Comparison of ENCODE assay signal across 24 cellular contexts in the genomic region with DNA sequence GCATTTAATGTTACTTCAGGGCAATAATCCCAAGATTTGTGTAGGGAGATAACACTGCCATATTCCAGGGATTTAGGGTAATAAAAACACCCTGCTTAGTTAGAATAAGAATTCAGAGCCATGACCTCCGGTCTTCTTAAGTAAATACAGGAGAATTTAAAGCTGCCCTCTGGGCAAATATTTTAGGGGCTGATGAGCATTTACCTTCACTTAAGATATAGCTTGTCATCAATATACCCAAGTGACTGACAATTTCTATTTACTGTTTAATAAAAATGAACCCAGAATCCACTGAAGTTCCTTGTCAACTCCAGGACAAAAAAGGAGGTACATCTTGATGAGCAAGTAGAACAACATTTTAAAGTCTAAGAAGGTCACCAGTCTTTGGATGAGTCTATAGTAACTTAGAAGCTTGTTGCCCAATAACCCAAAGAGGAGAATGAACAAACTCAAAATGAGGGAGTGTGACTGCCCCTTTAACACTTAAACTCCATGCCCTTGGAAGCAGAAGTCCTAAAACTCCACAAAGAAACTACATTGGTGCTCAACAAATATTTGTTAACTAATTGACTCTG. TPM values are rescaled to one million over a fixed set of nuclear protein-coding genes. Genes with fewer than 3 reads are reported as not detected.
A peak's percentile ranks its signal among the peaks of the same experiment; 100 is the strongest.
DNase-seq lines count a peak whose midpoint lies in the region; ATAC-seq and TF ChIP-seq lines count a peak whose summit lies in the region.
"Had no signal": no experiment of that assay in that cellular context is flagged by ENCODE, and none has a peak within 500 bp of the region (broad histone marks: within the 10 kb centered on the region; RNA-seq: fewer than 3 reads in every experiment).

No MANE protein-coding gene starts in this region.

- H3K27ac Mint-ChIP-seq in GM23338 (no peak overlapping the region), osteocyte (ENCODE audit: unreplicated experiment) (peak overlapping the region; percentile 47)
- H3K27ac Mint-ChIP-seq in CD8-positive, alpha-beta T cell = no peak overlapping the region

- H3K4me3 Mint-ChIP-seq in GM23338 = no peak overlapping the region
- H3K4me3 Mint-ChIP-seq in osteocyte (ENCODE audit: unreplicated experiment) = no peak overlapping the region
- H3K4me3 Mint-ChIP-seq in CD8-positive, alpha-beta T cell = no peak overlapping the region

- H3K4me1 Mint-ChIP-seq in GM23338 (no peaks in the 10 kb centered on the region), osteocyte (ENCODE audit: unreplicated experiment) (peaks cover 20% of the 10 kb centered on the region)
- H3K4me1 Mint-ChIP-seq in CD8-positive, alpha-beta T cell (ENCODE audit: low read depth) = no peaks in the 10 kb centered on the region

- H3K4me1 ChIP-seq in GM23338 (ENCODE audit: insufficient read depth) = peaks cover 5% of the 10 kb centered on the region; the same call in 1 of the 2 replicates
- peaks cover 7% of the 10 kb centered on the region for H3K4me1 ChIP-seq in PC-3 (ENCODE audit: insufficient read depth, low read length)
- H3K4me1 ChIP-seq in CD8-positive, alpha-beta T cell (ENCODE audit: insufficient read depth, low read length) = no peaks in the 10 kb centered on the region

- CTCF ChIA-PET in BJ (lab: Yijun Ruan, JAX) (no interaction called here), PC-3 (lab: Charles Lee) (no interaction called here)
- CTCF ChIA-PET in CD8-positive, alpha-beta T cell (lab: Charles Lee) = no interaction called here

- H3K9me3 Mint-ChIP-seq in GM23338 = no peaks in the 10 kb centered on the region
- H3K9me3 Mint-ChIP-seq in osteocyte (ENCODE audit: unreplicated experiment) = peaks cover 10% of the 10 kb centered on the region
- no peaks in the 10 kb centered on the region for H3K9me3 Mint-ChIP-seq in CD8-positive, alpha-beta T cell

- H3K27ac ChIP-seq in GM23338 (ENCODE audit: low read depth) (no peak overlapping the region), PC-3 (ENCODE audit: low read length) (no peak overlapping the region)
- no peak overlapping the region for H3K27ac ChIP-seq in CD8-positive, alpha-beta T cell (ENCODE audit: low read depth, low read length)
- H3K27ac ChIP-seq: C4-2B, PC-9 had no signal

- no TSS peak for BruUV-seq in PC-3 (replicated peaks; lab: Mats Ljungman, UMichigan)

- no peaks in the 10 kb centered on the region for H3K9me3 ChIP-seq in PC-3 (ENCODE audit: low read length)
- no peaks in the 10 kb centered on the region for H3K9me3 ChIP-seq in CD8-positive, alpha-beta T cell (ENCODE audit: low read length)
- H3K9me3 ChIP-seq: SK-N-SH had no signal

- no peak overlapping the region for H3K4me2 ChIP-seq in GM23338
- H3K4me2 ChIP-seq in PC-3 (ENCODE audit: low read length) = no peak overlapping the region
- H3K4me2 ChIP-seq: PC-9, SK-N-SH had no signal

- H3K27me3 ChIP-seq in BJ (ENCODE audit: control insufficient read depth, insufficient read depth, low read length) = no peaks in the 10 kb centered on the region
- H3K27me3 ChIP-seq in GM23338 (ENCODE audit: insufficient read depth) = no peaks in the 10 kb centered on the region
- no peaks in the 10 kb centered on the region for H3K27me3 ChIP-seq in PC-3 (ENCODE audit: low read length)
- no peaks in the 10 kb centered on the region for H3K27me3 ChIP-seq in CD8-positive, alpha-beta T cell (ENCODE audit: insufficient read depth, low read length)

- H3K4me3 ChIP-seq in BJ (ENCODE audit: low read depth, low read length) = no peak overlapping the region
- H3K4me3 ChIP-seq in GM23338 = no peak overlapping the region
- H3K4me3 ChIP-seq in PC-3 (ENCODE audit: low read length) = no peak overlapping the region
- H3K4me3 ChIP-seq in CD8-positive, alpha-beta T cell (ENCODE audit: low read depth, low read length) = no peak overlapping the region
- H3K4me3 ChIP-seq: GM12878, PC-9 had no signal

- TF ChIP-seq CTCF in BJ (IDR thresholded peaks at IDR 0.05; ENCODE audit: insufficient read depth, low read depth, low read length) = no peak
- no peak for TF ChIP-seq CTCF in GM23338 (conservative IDR thresholded peaks at IDR 0.05; ENCODE audit: low read depth in 2 of 2)
- TF ChIP-seq CTCF in PC-3 (conservative IDR thresholded peaks at IDR 0.05; ENCODE audit: low read depth, low read length) = no peak
- no peak for TF ChIP-seq CTCF in osteocyte (IDR thresholded peaks at IDR 0.05)
- TF ChIP-seq CTCF in CD8-positive, alpha-beta T cell (IDR thresholded peaks at IDR 0.05) = no peak

- peaks cover 3% of the 10 kb centered on the region for H3K27me3 Mint-ChIP-seq in GM23338 (ENCODE audit: insufficient read depth, low read depth, poor library complexity)
- no peaks in the 10 kb centered on the region for H3K27me3 Mint-ChIP-seq in osteocyte (ENCODE audit: unreplicated experiment)
- H3K27me3 Mint-ChIP-seq in CD8-positive, alpha-beta T cell (ENCODE audit: low read depth) = no peaks in the 10 kb centered on the region

- no peak overlapping the region for H3K9ac ChIP-seq in PC-3 (ENCODE audit: low read length)
- H3K9ac ChIP-seq: SK-N-SH had no signal

- POLR2A ChIA-PET in BJ (lab: Charles Lee) = interaction anchor here (0.6 kb wide), 1 partner anchor 31 kb away, joined by 6 read pairs; no protein-coding TSS in a partner anchor
- POLR2A ChIA-PET in PC-3 (lab: Charles Lee; ENCODE audit: unreplicated experiment) = no interaction called here
- POLR2A ChIA-PET in CD8-positive, alpha-beta T cell (lab: Charles Lee) = no interaction called here

- no peaks in the 10 kb centered on the region for H3K79me2 ChIP-seq in GM23338 (replicated peaks; ENCODE audit: insufficient read depth)
- no peaks in the 10 kb centered on the region for H3K79me2 ChIP-seq in PC-3 (ENCODE audit: low read length)

- H4K20me1 ChIP-seq in GM23338 (replicated peaks; ENCODE audit: insufficient read depth) (no peaks in the 10 kb centered on the region), PC-3 (ENCODE audit: low read length) (no peaks in the 10 kb centered on the region)

- H3K9me2 ChIP-seq in GM23338 (ENCODE audit: insufficient read depth) (no peaks in the 10 kb centered on the region; the same call in 1 of the 2 replicates), PC-3 (replicated peaks; ENCODE audit: low read length) (0 out of 2 replicates have a peak, but pooled peaks cover 3% of the 10 kb centered on the region)
- H3K9me2 ChIP-seq: SK-N-SH had no signal

- no peaks in the 10 kb centered on the region for H3F3A ChIP-seq in GM23338 (replicated peaks; ENCODE audit: low read depth)
- H3F3A ChIP-seq in PC-3 (ENCODE audit: low read length, unreplicated experiment) = no peaks in the 10 kb centered on the region

- intact Hi-C loops in PC-3 (cut with micrococcal nuclease) = no loop called here
- intact Hi-C loops in head of caudate nucleus (cut with DNase I) = no loop called here
- intact Hi-C loops in CD8-positive, alpha-beta T cell (cut with DNase I, micrococcal nuclease) = loop anchor here in 1 of 2 experiments (5.0 kb wide), 1 partner anchor 47 kb away; no protein-coding TSS in a partner anchor

- H3K36me3 ChIP-seq in BJ (ENCODE audit: control insufficient read depth, insufficient read depth, low read length) = no peaks in the 10 kb centered on the region
- no peaks in the 10 kb centered on the region for H3K36me3 ChIP-seq in GM23338 (ENCODE audit: insufficient read depth)
- H3K36me3 ChIP-seq in PC-3 (ENCODE audit: low read depth, low read length) = no peaks in the 10 kb centered on the region
- no peaks in the 10 kb centered on the region for H3K36me3 ChIP-seq in CD8-positive, alpha-beta T cell (ENCODE audit: insufficient read depth, low read length)

- H3K36me3 Mint-ChIP-seq in GM23338 (ENCODE audit: low read depth) (no peaks in the 10 kb centered on the region), osteocyte (ENCODE audit: unreplicated experiment) (peaks cover 8% of the 10 kb centered on the region)
- no peaks in the 10 kb centered on the region for H3K36me3 Mint-ChIP-seq in CD8-positive, alpha-beta T cell

- ATAC-seq in GM23338 (no peak), PC-3 (no peak), HG03565 (IDR thresholded peaks at IDR 0.05; ENCODE audit: unreplicated experiment) (no peak)
- ATAC-seq in CD8-positive, alpha-beta T cell = no peak

- H2AFZ ChIP-seq in GM23338 (peak overlapping the region; percentile 60; the same call in 1 of the 2 replicates), PC-3 (ENCODE audit: low read length) (no peak overlapping the region)
- H2AFZ ChIP-seq: PC-9 had no signal

- DNase-seq in BJ (ENCODE audit: low read depth) (peak; percentile 47), GM23338 (ENCODE audit: low spot score) (no peak), PC-3 (peak; percentile 59), osteocyte (ENCODE audit: extremely low spot score, unreplicated experiment) (no peak), head of caudate nucleus (no peak), NCI-H345 (lab: John Stamatoyannopoulos, UW) (no peak)
- DNase-seq in CD8-positive, alpha-beta T cell = no peak
- DNase-seq: 8988T, DMS53, H7, KG1, NCI-H1417, NCI-H1694 treated with DMSO at 0.1 percent for 48 hours, NCI-H2081 treated with DMSO at 0.1 percent for 48 hours, NCI-H2171 treated with DMSO at 0.1 percent for 48 hours, NCI-H446, NCI-H526, RPMI8226, SHP77, SK-N-SH had no signal

TF ChIP-seq in GM23338, 12 proteins besides CTCF, POLR2A, EP300 and RAD21 (continues in another document):
- TF ChIP-seq JUNB (IDR thresholded peaks at IDR 0.05; ENCODE audit: unreplicated experiment) = no peak
- TF ChIP-seq EZH2 (IDR thresholded peaks at IDR 0.05; ENCODE audit: low read depth, unreplicated experiment) = no peak
- no peak for TF ChIP-seq CREB1 (CRISPR knock-in tag; IDR thresholded peaks at IDR 0.05; ENCODE audit: low read depth)

RNA-seq across cellular contexts. Expression of a gene that starts 24.3 kb away (rescaled TPM):
- 2.4 and 2.9 TPM in 2 replicates for polyA plus RNA-seq in BJ (2011; rRNA removed)
- polyA minus RNA-seq in BJ (2011; rRNA and poly(A)+ RNA removed) = 8.4 and 14.4 TPM in 2 replicates
- total RNA-seq in GM23338 (2014; rRNA removed; shearing (Covaris generic)) = 3.1 and 10.1 TPM in 2 replicates
- 2.0 and 2.6 TPM in 2 replicates for polyA plus RNA-seq in GM23338 (2016; fragmentation: Nextera tagmentation; extraction: Ambion mirVana)
- total RNA-seq in PC-3 (2014; rRNA removed) = 5.2 and 8.2 TPM in 2 replicates
- 16.7 and 18.9 TPM in 2 replicates for total RNA-seq in osteocyte
- total RNA-seq in CD8-positive, alpha-beta T cell = 10 to 100 TPM; 11.2 to 14.6 TPM

Comparison
In these comparisons a context has a peak if more than half of its experiments do, and no peak if none do; other contexts are left out.
1. DNase-seq: peak in BJ (single experiment) and PC-3 (single experiment); none in GM23338 (single experiment), osteocyte (single experiment), head of caudate nucleus (0 of 42), CD8-positive, alpha-beta T cell (0 of 7) and NCI-H345 (single experiment).